In genomic region chr17:18087610-18088491, GRCh38 we compare ENCODE assay signal across 8 cellular contexts. TPM values are rescaled to one million over a fixed set of nuclear protein-coding genes. Genes with fewer than 3 reads are reported as not detected.
DNase-seq lines count a peak whose midpoint lies in the region; ATAC-seq, FAIRE-seq and TF ChIP-seq lines count a peak whose summit lies in the region.

Gene DRG2, plus strand, starts transcription at chr17:18087948. Its CDS starts 76 bp downstream, at chr17:18088024.

- peak within 1 kb of the TSS; percentile 26 to 64 (median 48) for H3K27ac ChIP-seq in pancreas
- H3K27ac ChIP-seq in thyroid gland = peak within 1 kb of the TSS; percentile 58 to 76 (median 62)

- H3K27me3 ChIP-seq in pancreas = no peaks in the 10 kb centered on the region
- H3K27me3 ChIP-seq in thyroid gland = no peaks in the 10 kb centered on the region

- no peak for FAIRE-seq in pancreas (lab: Jason Lieb, UNC)

- TF ChIP-seq CTCF in pancreas (IDR thresholded peaks at IDR 0.05) = no peak
- peak in 2 of 6 experiments; percentile 16 to 39 for TF ChIP-seq CTCF in thyroid gland (IDR thresholded peaks at IDR 0.05)

- intact Hi-C loops in Right ventricle myocardium superior (cut with DNase I) (no loop called here), pancreas (cut with DNase I) (no loop called here), thyroid gland (cut with DNase I) (no loop called here)

- peak; percentile 38 for DNase-seq in NCI-H128 (lab: John Stamatoyannopoulos, UW; ENCODE audit: unreplicated experiment)
- peak; percentile 83 to 94 for DNase-seq in SW 1271 (lab: John Stamatoyannopoulos, UW)
- peak; percentile 70 for DNase-seq in activated naive CD8-positive, alpha-beta T cell treated with anti-CD3 and anti-CD28 coated beads, Interleukin-2, amount 50 U/mL, for 16 hours (ENCODE audit: low read depth, low spot score)
- peak; percentile 95 for DNase-seq in Right ventricle myocardium superior
- DNase-seq in pancreas = peak; percentile 85 to 97 (median 94)
- peak; percentile 92 to 93 for DNase-seq in thyroid gland

- H3K4me3 ChIP-seq in GM08714 (ENCODE audit: low read length) = peak within 1 kb of the TSS; percentile 82
- H3K4me3 ChIP-seq in pancreas = peak within 1 kb of the TSS; percentile 85 to 95 (median 92)
- H3K4me3 ChIP-seq in thyroid gland (replicated peaks in 1 of 3) = peak within 1 kb of the TSS; percentile 78 to 94 (median 82)

- H3K9me3 ChIP-seq in pancreas (no peaks in the 10 kb centered on the region), thyroid gland (no peaks in the 10 kb centered on the region)

- 1% methylated on average over 51 to 52 of the region's 52 CpGs for WGBS in pancreas, 2 donors
- 0 to 1% methylated on average over 21 to 36 of the region's 52 CpGs for WGBS in thyroid gland, 2 donors

- peak in 1 of 2 donors; percentile 36 for TF ChIP-seq POLR2A in thyroid gland (IDR thresholded peaks at IDR 0.05)

- ATAC-seq in HG02610 (IDR thresholded peaks at IDR 0.05; ENCODE audit: unreplicated experiment) (peak; percentile 80), Right ventricle myocardium superior (ENCODE audit: poor library complexity) (peak; percentile 98), pancreas (peak; percentile 99 to 100 (median 99))

- peaks cover 0 to 3% (median 0%) of the 10 kb centered on the region in 3 donors for H3K4me1 ChIP-seq in pancreas
- peaks cover 4 to 10% of the 10 kb centered on the region in 2 donors for H3K4me1 ChIP-seq in thyroid gland

- H3K36me3 ChIP-seq in pancreas (no peaks in the 10 kb centered on the region), thyroid gland (no peaks in the 10 kb centered on the region)

RNA-seq across cellular contexts. Expression of gene DRG2, which starts in this region (rescaled TPM):
- total RNA-seq in Right ventricle myocardium superior (20.2 TPM), pancreas (10 to 100 TPM; 13.4 to 24.0 (median 16.5) TPM), thyroid gland (10 to 100 TPM; 35.3 to 88.8 (median 59.2) TPM)
- polyA plus RNA-seq in pancreas = 10 to 100 TPM; 42.0 to 46.9 TPM

Comparison
In these comparisons a context has a peak if more than half of its experiments do, and no peak if none do; other contexts are left out.
1. Peak in every context shown above with its lines: DNase-seq, ATAC-seq, H3K4me3 ChIP-seq and H3K27ac ChIP-seq.
2. DNase-seq: peak in every context shown above with its lines; median percentile 95 in Right ventricle myocardium superior; 94 in pancreas; 92 in thyroid gland; 88 in SW 1271; 70 in activated naive CD8-positive, alpha-beta T cell treated with anti-CD3 and anti-CD28 coated beads, Interleukin-2, amount 50 U/mL, for 16 hours; 38 in NCI-H128.